In genomic region chr1:50968884-50969610, GRCh38 we compare ENCODE assay signal across 8 cellular contexts. TPM values are rescaled to one million over a fixed set of nuclear protein-coding genes. Genes with fewer than 3 reads are reported as not detected.
DNase-seq lines count a peak whose midpoint lies in the region; TF ChIP-seq lines count a peak whose summit lies in the region.

No MANE protein-coding gene starts in this region.

- CTCF ChIA-PET in activated CD4-positive, alpha-beta memory T cell treated with anti-CD3 and anti-CD28 coated beads for 36 hours (lab: Charles Lee) = interaction anchor here (0.8 to 4.1 kb wide), 9 partner anchors 8 to 220 kb away, joined by 3 to 25 read pairs (median 5); partner anchors contain the start of gene FAF1

- 1% methylated on average over 59 to 64 of the region's 64 CpGs for WGBS in GM23248 (ENCODE audit: low coverage in 1 of 2, low lambda C conversion rate in 2 of 2, missing lambda C conversion rate in 2 of 2), 2 experiments

- H3K9ac ChIP-seq in GM23248 = peak overlapping the region; percentile 93
- H3K9ac ChIP-seq in endocrine pancreas (ENCODE audit: control insufficient read depth, insufficient read depth, low read length) = peak overlapping the region; percentile 92
- H3K9ac ChIP-seq in stomach smooth muscle (ENCODE audit: low read length in 2 of 2) = peak overlapping the region; percentile 83 to 84

- H3K27me3 ChIP-seq in GM23248 (replicated peaks; ENCODE audit: insufficient read depth) = no peaks in the 10 kb centered on the region
- no peaks in the 10 kb centered on the region for H3K27me3 ChIP-seq in endocrine pancreas (ENCODE audit: control insufficient read depth, insufficient read depth, low read length)
- no peaks in the 10 kb centered on the region for H3K27me3 ChIP-seq in stomach smooth muscle (ENCODE audit: control insufficient read depth in 1 of 2, insufficient read depth in 2 of 2, low read length in 2 of 2)

- H3K9me3 ChIP-seq in GM23248 (ENCODE audit: low read depth) (no peaks in the 10 kb centered on the region), endocrine pancreas (ENCODE audit: control insufficient read depth, low read length) (no peaks in the 10 kb centered on the region), stomach smooth muscle (ENCODE audit: control insufficient read depth in 2 of 2, low read length in 2 of 2) (no peaks in the 10 kb centered on the region)

- H3K27ac Mint-ChIP-seq in activated CD4-positive, alpha-beta memory T cell treated with anti-CD3 and anti-CD28 coated beads for 36 hours = peak overlapping the region; percentile 97

- peaks cover 33% of the 10 kb centered on the region for H3F3A ChIP-seq in GM23248 (ENCODE audit: insufficient read depth)

- intact Hi-C loops in activated CD4-positive, alpha-beta memory T cell treated with anti-CD3 and anti-CD28 coated beads for 36 hours (cut with micrococcal nuclease) = loop anchor here (1.0 to 10.0 kb wide), 7 partner anchors 8 to 906 kb away; partner anchors contain the start of genes DMRTA2, EPS15, FAF1 and NRDC

- TF ChIP-seq CTCF in GM12864 (IDR thresholded peaks at IDR 0.05; ENCODE audit: low read depth, low read length, missing control alignments) = no peak

- H3K79me2 ChIP-seq in GM23248 (ENCODE audit: insufficient read depth) = peaks cover 45% of the 10 kb centered on the region

- POLR2A ChIA-PET in activated CD4-positive, alpha-beta memory T cell treated with anti-CD3 and anti-CD28 coated beads for 36 hours (lab: Charles Lee) = interaction anchor here (2.8 to 3.2 kb wide), 2 partner anchors 9 kb away, joined by 20 to 24 read pairs; partner anchors contain the start of gene FAF1

- H3K27ac ChIP-seq in GM23248 (peak overlapping the region; percentile 96), stomach smooth muscle (ENCODE audit: low read length) (peak overlapping the region; percentile 92)

- H2AFZ ChIP-seq in GM23248 = peak overlapping the region; percentile 92

- in situ Hi-C loops in GM23248 (cut with MboI) = no loop called here

- H3K27me3 Mint-ChIP-seq in activated CD4-positive, alpha-beta memory T cell treated with anti-CD3 and anti-CD28 coated beads for 36 hours = peaks cover 20% of the 10 kb centered on the region

- no peaks in the 10 kb centered on the region for H4K20me1 ChIP-seq in GM23248 (ENCODE audit: insufficient read depth)

- H3K9me2 ChIP-seq in GM23248 (ENCODE audit: insufficient read depth) = no peaks in the 10 kb centered on the region

- peak overlapping the region; percentile 88 for H3K4me3 Mint-ChIP-seq in activated CD4-positive, alpha-beta memory T cell treated with anti-CD3 and anti-CD28 coated beads for 36 hours

- H3K9me3 Mint-ChIP-seq in activated CD4-positive, alpha-beta memory T cell treated with anti-CD3 and anti-CD28 coated beads for 36 hours = no peaks in the 10 kb centered on the region

- H3K36me3 ChIP-seq in GM23248 (ENCODE audit: low read depth) (no peaks in the 10 kb centered on the region), endocrine pancreas (ENCODE audit: control insufficient read depth, insufficient read depth, low read length) (no peaks in the 10 kb centered on the region), stomach smooth muscle (ENCODE audit: control insufficient read depth in 2 of 2, insufficient read depth in 2 of 2, low read length in 2 of 2) (no peaks in the 10 kb centered on the region)

- peak overlapping the region; percentile 89 for H3K4me2 ChIP-seq in GM23248 (ENCODE audit: unreplicated experiment)

- peaks cover 26% of the 10 kb centered on the region for H3K4me1 Mint-ChIP-seq in activated CD4-positive, alpha-beta memory T cell treated with anti-CD3 and anti-CD28 coated beads for 36 hours (ENCODE audit: low read depth)

- H3K4me1 ChIP-seq in GM23248 (ENCODE audit: insufficient read depth) (peaks cover 25% of the 10 kb centered on the region; the same call in 1 of the 2 replicates), endocrine pancreas (ENCODE audit: control insufficient read depth, insufficient read depth, low read length) (peaks cover 9% of the 10 kb centered on the region), stomach smooth muscle (ENCODE audit: control insufficient read depth, insufficient read depth, low read length) (peaks cover 17% of the 10 kb centered on the region)

- DNase-seq in GM12864 (ENCODE audit: low read depth) (no peak), GM23248 (peak; percentile 73), LoVo (ENCODE audit: low spot score) (peak; percentile 30), midbrain (lab: John Stamatoyannopoulos, UW) (peak; percentile 69), GF-D8 (lab: John Stamatoyannopoulos, UW) (no peak)
- peak; percentile 62 for DNase-seq in activated CD4-positive, alpha-beta memory T cell treated with anti-CD3 and anti-CD28 coated beads for 36 hours

- H3K4me3 ChIP-seq in GM12864 (ENCODE audit: low read depth, low read length) = peak overlapping the region; percentile 92
- peak overlapping the region; percentile 96 for H3K4me3 ChIP-seq in GM23248
- peak overlapping the region; percentile 32 for H3K4me3 ChIP-seq in endocrine pancreas (ENCODE audit: control insufficient read depth, insufficient read depth, low read length)
- peak overlapping the region; percentile 68 to 97 for H3K4me3 ChIP-seq in stomach smooth muscle (ENCODE audit: low read length in 2 of 2)

- H3K36me3 Mint-ChIP-seq in activated CD4-positive, alpha-beta memory T cell treated with anti-CD3 and anti-CD28 coated beads for 36 hours = peaks cover 7% of the 10 kb centered on the region

RNA-seq across cellular contexts. Expression of gene CDKN2C, which starts 1.0 kb away (rescaled TPM):
- 17.3 and 19.2 TPM in 2 replicates for total RNA-seq in GM23248 (2014; rRNA removed; shearing (Covaris generic))
- polyA plus RNA-seq in GM23248 (2016; fragmentation: Nextera tagmentation; extraction: Ambion mirVana) = 11.7 and 12.6 TPM in 2 replicates
- total RNA-seq in activated CD4-positive, alpha-beta memory T cell treated with anti-CD3 and anti-CD28 coated beads for 36 hours = 10 to 100 TPM; 15.5 to 16.8 TPM

RNA-seq across cellular contexts. Expression of gene FAF1, which starts 9.0 kb away (rescaled TPM):
- total RNA-seq in GM23248 (2014; rRNA removed; shearing (Covaris generic)) = 49.1 and 53.9 TPM in 2 replicates
- 7.2 and 9.5 TPM in 2 replicates for polyA plus RNA-seq in GM23248 (2016; fragmentation: Nextera tagmentation; extraction: Ambion mirVana)
- total RNA-seq in activated CD4-positive, alpha-beta memory T cell treated with anti-CD3 and anti-CD28 coated beads for 36 hours = 10 to 100 TPM; 77.0 to 84.6 TPM

Comparison
In these comparisons a context has a peak if more than half of its experiments do, and no peak if none do; other contexts are left out.
1. DNase-seq: peak in GM23248 (single experiment), LoVo (single experiment), activated CD4-positive, alpha-beta memory T cell treated with anti-CD3 and anti-CD28 coated beads for 36 hours (single experiment) and midbrain (single experiment); none in GM12864 (single experiment) and GF-D8 (single experiment).
2. H3K4me3 ChIP-seq: peak in every context shown above with its lines; median percentile 96 in GM23248; 92 in GM12864; 82 in stomach smooth muscle; 32 in endocrine pancreas.
3. Peak in every context shown above with its lines, with median percentiles within 50 percentile points of each other: H3K9ac ChIP-seq.